ENCODE assay signal across 14 cellular contexts in genomic region chr6:167576050-167576741, GRCh38.
"Had no signal": no experiment of that assay in that cellular context is flagged by ENCODE, and none has a peak within 500 bp of the region (broad histone marks: within the 10 kb centered on the region; RNA-seq: fewer than 3 reads in every experiment).

No MANE protein-coding gene starts in this region.

- H3K4me1 Mint-ChIP-seq: activated CD4-positive, alpha-beta T cell treated with anti-CD3 and anti-CD28 coated beads for 36 hours; naive thymus-derived CD8-positive, alpha-beta T cell; stimulated activated naive B cell treated with anti-CD40 and anti-IgM and Interleukin-4, amounts not matched to agents 10 μg/mL and 1 μg/mL and 100 μg/mL, for 72 hours had no signal

- H3K27me3 ChIP-seq: cardiac muscle cell, gastroesophageal sphincter, ovary, transverse colon had no signal

- H3K36me3 ChIP-seq: cardiac muscle cell, gastroesophageal sphincter, ovary, transverse colon had no signal

- DNase-seq: activated CD4-positive, alpha-beta T cell treated with anti-CD3 and anti-CD28 coated beads for 36 hours; activated CD8-positive, alpha-beta memory T cell treated with anti-CD3 and anti-CD28 coated beads for 24 hours; activated naive CD4-positive, alpha-beta T cell treated with Interleukin-2 at 50 U/mL for 16 hours; naive thymus-derived CD8-positive, alpha-beta T cell; retina; stimulated activated CD4-positive, alpha-beta T cell treated with anti-CD3 and anti-CD28 coated beads, Interleukin-1b, Interleukin-23, amount 100 ng/mL, for 48 hours; stimulated activated naive B cell treated with anti-CD40 and anti-IgM and Interleukin-4, amounts not matched to agents 10 μg/mL and 1 μg/mL and 100 μg/mL, for 72 hours; T-helper 9 cell; transverse colon had no signal

- H3K27ac Mint-ChIP-seq: activated CD4-positive, alpha-beta T cell treated with anti-CD3 and anti-CD28 coated beads for 36 hours; naive thymus-derived CD8-positive, alpha-beta T cell; stimulated activated naive B cell treated with anti-CD40 and anti-IgM and Interleukin-4, amounts not matched to agents 10 μg/mL and 1 μg/mL and 100 μg/mL, for 72 hours had no signal

- ATAC-seq: activated CD4-positive, alpha-beta T cell treated with anti-CD3 and anti-CD28 coated beads for 36 hours; gastroesophageal sphincter; naive thymus-derived CD8-positive, alpha-beta T cell; stimulated activated naive B cell treated with anti-CD40 and anti-IgM and Interleukin-4, amounts not matched to agents 10 μg/mL and 1 μg/mL and 100 μg/mL, for 72 hours had no signal

- H3K4me3 ChIP-seq: cardiac muscle cell, gastroesophageal sphincter, ovary, transverse colon had no signal

- H3K9me3 ChIP-seq: gastroesophageal sphincter, ovary, transverse colon had no signal

- H3K27ac ChIP-seq: cardiac muscle cell, gastroesophageal sphincter, transverse colon had no signal

- H3K4me3 Mint-ChIP-seq: activated CD4-positive, alpha-beta T cell treated with anti-CD3 and anti-CD28 coated beads for 36 hours; naive thymus-derived CD8-positive, alpha-beta T cell; stimulated activated naive B cell treated with anti-CD40 and anti-IgM and Interleukin-4, amounts not matched to agents 10 μg/mL and 1 μg/mL and 100 μg/mL, for 72 hours had no signal

- H3K9me3 Mint-ChIP-seq: stimulated activated naive B cell treated with anti-CD40 and anti-IgM and Interleukin-4, amounts not matched to agents 10 μg/mL and 1 μg/mL and 100 μg/mL, for 72 hours had no signal

- FAIRE-seq: astrocyte, colon had no signal
